In genomic region chr10:1274746-1275544, GRCh38 we compare ENCODE assay signal across 20 cellular contexts.
DNase-seq lines count a peak whose midpoint lies in the region; ATAC-seq and TF ChIP-seq lines count a peak whose summit lies in the region.
"Had no signal": no experiment of that assay in that cellular context is flagged by ENCODE, and none has a peak within 500 bp of the region (broad histone marks: within the 10 kb centered on the region; RNA-seq: fewer than 3 reads in every experiment).

No MANE protein-coding gene starts in this region.

- WGBS in neuronal stem cell (ENCODE audit: extremely low coverage in 2 of 2, insufficient read length in 2 of 2, insufficient replicate concordance in 1 of 2), 2 donors: no CpG with 5 or more reads among the region's 15 CpGs

- H4K8ac ChIP-seq in neuronal stem cell (ENCODE audit: low read depth, low read length): no peak overlapping the region

- DNase-seq in MCF 10A (ENCODE audit: unreplicated experiment) (no peak), breast epithelium (ENCODE audit: low spot score in 2 of 2) (no peak), neuronal stem cell (ENCODE audit: low spot score) (no peak), upper lobe of right lung (no peak), DMS153 treated with DMSO at 0.1 percent for 48 hours (lab: John Stamatoyannopoulos, UW; ENCODE audit: unreplicated experiment) (no peak), left colon (no peak), HEK293T (ENCODE audit: extremely low spot score) (no peak)
- DNase-seq: 8988T, DMS79 treated with DMSO at 0.1 percent for 48 hours, KBM-7, MV-4-11, NCI-H187, NCI-H2107, NCI-H510A, NCI-H748 treated with DMSO at 0.1 percent for 48 hours, OCI-M1, SHP77 had no signal

- intact Hi-C loops in MCF 10A (cut with micrococcal nuclease) (no loop called here), breast epithelium (cut with DNase I; ENCODE audit: low total_unique reads) (no loop called here), upper lobe of right lung (cut with DNase I) (no loop called here), left colon (cut with DNase I, micrococcal nuclease) (no loop called here)

- TF ChIP-seq CTCF in MCF 10A (IDR thresholded peaks at IDR 0.05; ENCODE audit: unreplicated experiment) (no peak), breast epithelium (IDR thresholded peaks at IDR 0.05) (no peak), upper lobe of right lung (IDR thresholded peaks at IDR 0.05) (no peak)

- peaks cover 6% of the 10 kb centered on the region for H3K4me1 Mint-ChIP-seq in MCF 10A (ENCODE audit: insufficient read depth, unreplicated experiment)
- H3K4me1 Mint-ChIP-seq: CD14-positive monocyte had no signal

- H3K4ac ChIP-seq in neuronal stem cell (ENCODE audit: low read length): no peak overlapping the region

- no peak overlapping the region for H2BK5ac ChIP-seq in neuronal stem cell (ENCODE audit: low read length)

- no peaks in the 10 kb centered on the region for H3K79me1 ChIP-seq in neuronal stem cell (ENCODE audit: low read depth, low read length)

- peaks cover 5% of the 10 kb centered on the region for H3K36me3 Mint-ChIP-seq in MCF 10A (ENCODE audit: insufficient read depth, unreplicated experiment)
- H3K36me3 Mint-ChIP-seq: CD14-positive monocyte had no signal

- no peaks in the 10 kb centered on the region for H3K27me3 ChIP-seq in breast epithelium
- no peaks in the 10 kb centered on the region for H3K27me3 ChIP-seq in neuronal stem cell (ENCODE audit: control insufficient read depth in 3 of 3, insufficient read depth in 3 of 3, low read depth in 1 of 3, low read length in 3 of 3)
- H3K27me3 ChIP-seq in upper lobe of right lung: no peaks in the 10 kb centered on the region

- H3K23ac ChIP-seq in neuronal stem cell (ENCODE audit: low read depth, low read length, poor library complexity): peak overlapping the region; percentile 67

- H3K14ac ChIP-seq in neuronal stem cell (ENCODE audit: low read length): peak overlapping the region; percentile 63

- H3K4me3 Mint-ChIP-seq in MCF 10A (ENCODE audit: unreplicated experiment): no peak overlapping the region
- H3K4me3 Mint-ChIP-seq: CD14-positive monocyte had no signal

- BruUV-seq in MCF 10A (replicated peaks; lab: Mats Ljungman, UMichigan): no TSS peak

- peaks cover 19% of the 10 kb centered on the region for H3K27me3 Mint-ChIP-seq in MCF 10A (ENCODE audit: insufficient read depth, unreplicated experiment)

- H3K27ac ChIP-seq in breast epithelium (no peak overlapping the region), neuronal stem cell (replicated peaks; ENCODE audit: low read length) (no peak overlapping the region), upper lobe of right lung (no peak overlapping the region)

- no peak overlapping the region for H2AK5ac ChIP-seq in neuronal stem cell (ENCODE audit: low read depth, low read length)

- H3K18ac ChIP-seq in neuronal stem cell (ENCODE audit: low read length): no peak overlapping the region

- POLR2A ChIA-PET in MCF 10A (lab: Yijun Ruan, JAX) (no interaction called here), HEK293T (lab: Yijun Ruan, JAX) (no interaction called here)

- no peak overlapping the region for H2BK12ac ChIP-seq in neuronal stem cell (ENCODE audit: low read length)

- H3K4me1 ChIP-seq in breast epithelium (no peaks in the 10 kb centered on the region), neuronal stem cell (ENCODE audit: control insufficient read depth in 2 of 2, insufficient read depth in 1 of 2, low read depth in 1 of 2, low read length in 2 of 2) (no peaks in the 10 kb centered on the region), upper lobe of right lung (no peaks in the 10 kb centered on the region)
- H3K4me1 ChIP-seq: HAP-1 had no signal

- TF ChIP-seq POLR2A in breast epithelium (IDR thresholded peaks at IDR 0.05): no peak

- H3K9me3 ChIP-seq in breast epithelium (no peaks in the 10 kb centered on the region), neuronal stem cell (replicated peaks in 1 of 2; ENCODE audit: control insufficient read depth in 2 of 2, insufficient read depth in 1 of 2, low read depth in 1 of 2, low read length in 2 of 2) (no peaks in the 10 kb centered on the region), upper lobe of right lung (no peaks in the 10 kb centered on the region)
- H3K9me3 ChIP-seq: HAP-1 had no signal

- peak overlapping the region; percentile 49 for H3K27ac Mint-ChIP-seq in MCF 10A (ENCODE audit: low read depth, unreplicated experiment)
- H3K27ac Mint-ChIP-seq: CD14-positive monocyte had no signal

- H3K36me3 ChIP-seq in breast epithelium (no peaks in the 10 kb centered on the region), neuronal stem cell (replicated peaks in 1 of 2; ENCODE audit: control insufficient read depth in 2 of 2, insufficient read depth in 2 of 2, low read length in 2 of 2) (no peaks in the 10 kb centered on the region), upper lobe of right lung (no peaks in the 10 kb centered on the region)
- H3K36me3 ChIP-seq: HAP-1 had no signal

- CTCF ChIA-PET in MCF 10A (lab: Yijun Ruan, JAX) (no interaction called here), HEK293T (lab: Yijun Ruan, JAX) (no interaction called here)

- H2BK15ac ChIP-seq in neuronal stem cell (ENCODE audit: low read length): no peak overlapping the region

- ATAC-seq in esophagus mucosa: peak; percentile 18
- peak; percentile 32 for ATAC-seq in upper lobe of right lung
- ATAC-seq in left colon: no peak

- no peak overlapping the region for H2BK120ac ChIP-seq in neuronal stem cell (ENCODE audit: low read depth, low read length)

- H3K9ac ChIP-seq in neuronal stem cell (ENCODE audit: low read depth, low read length, poor library complexity): no peak overlapping the region

- H3K4me2 ChIP-seq in neuronal stem cell (ENCODE audit: insufficient read depth, low read length, poor library complexity, severe bottlenecking): no peak overlapping the region

- H3K4me3 ChIP-seq in breast epithelium (no peak overlapping the region), neuronal stem cell (ENCODE audit: low read length in 2 of 2) (no peak overlapping the region), upper lobe of right lung (no peak overlapping the region)
- H3K4me3 ChIP-seq: HAP-1 had no signal

- H4K91ac ChIP-seq in neuronal stem cell (ENCODE audit: low read depth, low read length, poor library complexity): no peak overlapping the region

- H2AFZ ChIP-seq in neuronal stem cell (ENCODE audit: low read length): no peak overlapping the region

- H3K9me3 Mint-ChIP-seq in MCF 10A (ENCODE audit: unreplicated experiment): no peaks in the 10 kb centered on the region

TF ChIP-seq in HEK293T, 16 proteins besides CTCF, POLR2A, EP300 and RAD21:
- TF ChIP-seq NFRKB (IDR thresholded peaks at IDR 0.05) (no peak), ARNT (IDR thresholded peaks at IDR 0.05) (no peak), ELF4 (IDR thresholded peaks at IDR 0.05) (no peak), HDGF (IDR thresholded peaks at IDR 0.05; ENCODE audit: borderline replicate concordance) (no peak), BHLHE40 (IDR thresholded peaks at IDR 0.05; ENCODE audit: borderline replicate concordance) (no peak), FOXK2 (IDR thresholded peaks at IDR 0.05) (no peak), SP1 (IDR thresholded peaks at IDR 0.05) (no peak), TARDBP (IDR thresholded peaks at IDR 0.05) (no peak), FOXM1 (IDR thresholded peaks at IDR 0.05; ENCODE audit: borderline replicate concordance) (no peak), L3MBTL2 (conservative IDR thresholded peaks at IDR 0.05) (no peak), ZNF384 (IDR thresholded peaks at IDR 0.05) (no peak), FOXA1 (IDR thresholded peaks at IDR 0.05) (no peak), LEF1 (IDR thresholded peaks at IDR 0.05; ENCODE audit: borderline replicate concordance) (no peak), CTBP1 (IDR thresholded peaks at IDR 0.05; ENCODE audit: borderline replicate concordance) (no peak)
- TF ChIP-seq, protein P1, sequence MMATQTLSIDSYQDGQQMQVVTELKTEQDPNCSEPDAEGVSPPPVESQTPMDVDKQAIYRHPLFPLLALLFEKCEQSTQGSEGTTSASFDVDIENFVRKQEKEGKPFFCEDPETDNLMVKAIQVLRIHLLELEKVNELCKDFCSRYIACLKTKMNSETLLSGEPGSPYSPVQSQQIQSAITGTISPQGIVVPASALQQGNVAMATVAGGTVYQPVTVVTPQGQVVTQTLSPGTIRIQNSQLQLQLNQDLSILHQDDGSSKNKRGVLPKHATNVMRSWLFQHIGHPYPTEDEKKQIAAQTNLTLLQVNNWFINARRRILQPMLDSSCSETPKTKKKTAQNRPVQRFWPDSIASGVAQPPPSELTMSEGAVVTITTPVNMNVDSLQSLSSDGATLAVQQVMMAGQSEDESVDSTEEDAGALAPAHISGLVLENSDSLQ (IDR thresholded peaks at IDR 0.05): no peak
TF ChIP-seq in HEK293T: peak in this region for 0.
